Comparison of ENCODE assay signal across 1 cellular context in the genomic region with DNA sequence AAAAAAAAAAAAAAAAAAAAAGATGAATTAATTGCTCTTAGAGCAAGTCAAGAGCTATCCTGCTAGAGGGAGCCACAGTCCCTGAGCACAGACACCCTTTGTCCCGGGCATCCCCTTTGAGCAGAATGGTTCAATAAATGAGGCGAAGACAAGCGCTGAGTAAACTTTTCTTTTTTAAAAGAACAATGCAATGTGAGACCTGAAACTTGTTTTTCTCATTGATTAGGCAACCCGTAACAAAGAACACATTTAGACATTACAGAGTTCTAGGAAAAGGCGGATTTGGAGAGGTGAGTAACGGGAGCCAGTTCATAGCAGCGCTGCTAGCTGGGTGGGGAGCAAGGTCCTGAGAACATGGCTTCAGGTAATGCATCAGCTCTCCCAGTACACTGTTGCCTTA.
TF ChIP-seq lines count a peak whose summit lies in the region.

No MANE protein-coding gene starts in this region.

TF ChIP-seq in HepG2, 621 proteins besides CTCF, POLR2A, EP300 and RAD21 (continued from another document):
- TF ChIP-seq, protein P1, sequence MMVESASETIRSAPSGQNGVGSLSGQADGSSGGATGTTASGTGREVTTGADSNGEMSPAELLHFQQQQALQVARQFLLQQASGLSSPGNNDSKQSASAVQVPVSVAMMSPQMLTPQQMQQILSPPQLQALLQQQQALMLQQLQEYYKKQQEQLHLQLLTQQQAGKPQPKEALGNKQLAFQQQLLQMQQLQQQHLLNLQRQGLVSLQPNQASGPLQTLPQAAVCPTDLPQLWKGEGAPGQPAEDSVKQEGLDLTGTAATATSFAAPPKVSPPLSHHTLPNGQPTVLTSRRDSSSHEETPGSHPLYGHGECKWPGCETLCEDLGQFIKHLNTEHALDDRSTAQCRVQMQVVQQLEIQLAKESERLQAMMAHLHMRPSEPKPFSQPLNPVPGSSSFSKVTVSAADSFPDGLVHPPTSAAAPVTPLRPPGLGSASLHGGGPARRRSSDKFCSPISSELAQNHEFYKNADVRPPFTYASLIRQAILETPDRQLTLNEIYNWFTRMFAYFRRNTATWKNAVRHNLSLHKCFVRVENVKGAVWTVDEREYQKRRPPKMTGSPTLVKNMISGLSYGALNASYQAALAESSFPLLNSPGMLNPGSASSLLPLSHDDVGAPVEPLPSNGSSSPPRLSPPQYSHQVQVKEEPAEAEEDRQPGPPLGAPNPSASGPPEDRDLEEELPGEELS (CRISPR knock-in tag; IDR thresholded peaks at IDR 0.05), result peak; percentile 38
- TF ChIP-seq, protein P2, sequence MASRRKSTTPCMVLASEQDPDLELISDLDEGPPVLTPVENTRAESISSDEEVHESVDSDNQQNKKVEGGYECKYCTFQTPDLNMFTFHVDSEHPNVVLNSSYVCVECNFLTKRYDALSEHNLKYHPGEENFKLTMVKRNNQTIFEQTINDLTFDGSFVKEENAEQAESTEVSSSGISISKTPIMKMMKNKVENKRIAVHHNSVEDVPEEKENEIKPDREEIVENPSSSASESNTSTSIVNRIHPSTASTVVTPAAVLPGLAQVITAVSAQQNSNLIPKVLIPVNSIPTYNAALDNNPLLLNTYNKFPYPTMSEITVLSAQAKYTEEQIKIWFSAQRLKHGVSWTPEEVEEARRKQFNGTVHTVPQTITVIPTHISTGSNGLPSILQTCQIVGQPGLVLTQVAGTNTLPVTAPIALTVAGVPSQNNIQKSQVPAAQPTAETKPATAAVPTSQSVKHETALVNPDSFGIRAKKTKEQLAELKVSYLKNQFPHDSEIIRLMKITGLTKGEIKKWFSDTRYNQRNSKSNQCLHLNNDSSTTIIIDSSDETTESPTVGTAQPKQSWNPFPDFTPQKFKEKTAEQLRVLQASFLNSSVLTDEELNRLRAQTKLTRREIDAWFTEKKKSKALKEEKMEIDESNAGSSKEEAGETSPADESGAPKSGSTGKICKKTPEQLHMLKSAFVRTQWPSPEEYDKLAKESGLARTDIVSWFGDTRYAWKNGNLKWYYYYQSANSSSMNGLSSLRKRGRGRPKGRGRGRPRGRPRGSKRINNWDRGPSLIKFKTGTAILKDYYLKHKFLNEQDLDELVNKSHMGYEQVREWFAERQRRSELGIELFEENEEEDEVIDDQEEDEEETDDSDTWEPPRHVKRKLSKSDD (CRISPR knock-in tag; IDR thresholded peaks at IDR 0.05; ENCODE audit: low read depth), result no peak
- peak; percentile 75 for TF ChIP-seq GATAD2A (CRISPR knock-in tag; IDR thresholded peaks at IDR 0.05)
- TF ChIP-seq, protein P3, sequence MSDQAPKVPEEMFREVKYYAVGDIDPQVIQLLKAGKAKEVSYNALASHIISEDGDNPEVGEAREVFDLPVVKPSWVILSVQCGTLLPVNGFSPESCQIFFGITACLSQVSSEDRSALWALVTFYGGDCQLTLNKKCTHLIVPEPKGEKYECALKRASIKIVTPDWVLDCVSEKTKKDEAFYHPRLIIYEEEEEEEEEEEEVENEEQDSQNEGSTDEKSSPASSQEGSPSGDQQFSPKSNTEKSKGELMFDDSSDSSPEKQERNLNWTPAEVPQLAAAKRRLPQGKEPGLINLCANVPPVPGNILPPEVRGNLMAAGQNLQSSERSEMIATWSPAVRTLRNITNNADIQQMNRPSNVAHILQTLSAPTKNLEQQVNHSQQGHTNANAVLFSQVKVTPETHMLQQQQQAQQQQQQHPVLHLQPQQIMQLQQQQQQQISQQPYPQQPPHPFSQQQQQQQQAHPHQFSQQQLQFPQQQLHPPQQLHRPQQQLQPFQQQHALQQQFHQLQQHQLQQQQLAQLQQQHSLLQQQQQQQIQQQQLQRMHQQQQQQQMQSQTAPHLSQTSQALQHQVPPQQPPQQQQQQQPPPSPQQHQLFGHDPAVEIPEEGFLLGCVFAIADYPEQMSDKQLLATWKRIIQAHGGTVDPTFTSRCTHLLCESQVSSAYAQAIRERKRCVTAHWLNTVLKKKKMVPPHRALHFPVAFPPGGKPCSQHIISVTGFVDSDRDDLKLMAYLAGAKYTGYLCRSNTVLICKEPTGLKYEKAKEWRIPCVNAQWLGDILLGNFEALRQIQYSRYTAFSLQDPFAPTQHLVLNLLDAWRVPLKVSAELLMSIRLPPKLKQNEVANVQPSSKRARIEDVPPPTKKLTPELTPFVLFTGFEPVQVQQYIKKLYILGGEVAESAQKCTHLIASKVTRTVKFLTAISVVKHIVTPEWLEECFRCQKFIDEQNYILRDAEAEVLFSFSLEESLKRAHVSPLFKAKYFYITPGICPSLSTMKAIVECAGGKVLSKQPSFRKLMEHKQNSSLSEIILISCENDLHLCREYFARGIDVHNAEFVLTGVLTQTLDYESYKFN (CRISPR knock-in tag; conservative IDR thresholded peaks at IDR 0.05), result peak; percentile 16; the same call in 1 of the 2 replicates
- TF ChIP-seq RFXAP (CRISPR knock-in tag; IDR thresholded peaks at IDR 0.05; ENCODE audit: borderline replicate concordance), result no peak
- no peak for TF ChIP-seq CAMTA2 (CRISPR knock-in tag; IDR thresholded peaks at IDR 0.05; ENCODE audit: borderline replicate concordance)
- TF ChIP-seq SOX5 (CRISPR knock-in tag; IDR thresholded peaks at IDR 0.05; ENCODE audit: borderline replicate concordance), result peak; percentile 98
- peak; percentile 35 for TF ChIP-seq XRCC5 (optimal IDR thresholded peaks at IDR 0.05; ENCODE audit: low read length)
- TF ChIP-seq GABPB1 (CRISPR knock-in tag; IDR thresholded peaks at IDR 0.05), result no peak
- TF ChIP-seq CHD4 (IDR thresholded peaks at IDR 0.05; ENCODE audit: borderline replicate concordance, low read length), result no peak
- TF ChIP-seq PPARG (CRISPR knock-in tag; conservative IDR thresholded peaks at IDR 0.05), result peak; percentile 16; the same call in 1 of the 2 replicates
- peak; percentile 27; the same call in 1 of the 2 replicates for TF ChIP-seq HDAC1 (CRISPR knock-in tag; IDR thresholded peaks at IDR 0.05)
- TF ChIP-seq SMC3 (IDR thresholded peaks at IDR 0.05; ENCODE audit: low read length), result peak; percentile 40
- peak; percentile 70 for TF ChIP-seq CEBPG (CRISPR knock-in tag; IDR thresholded peaks at IDR 0.05)
- TF ChIP-seq ZNF235 (CRISPR knock-in tag; IDR thresholded peaks at IDR 0.05; ENCODE audit: borderline replicate concordance), result no peak
- TF ChIP-seq, protein P4, sequence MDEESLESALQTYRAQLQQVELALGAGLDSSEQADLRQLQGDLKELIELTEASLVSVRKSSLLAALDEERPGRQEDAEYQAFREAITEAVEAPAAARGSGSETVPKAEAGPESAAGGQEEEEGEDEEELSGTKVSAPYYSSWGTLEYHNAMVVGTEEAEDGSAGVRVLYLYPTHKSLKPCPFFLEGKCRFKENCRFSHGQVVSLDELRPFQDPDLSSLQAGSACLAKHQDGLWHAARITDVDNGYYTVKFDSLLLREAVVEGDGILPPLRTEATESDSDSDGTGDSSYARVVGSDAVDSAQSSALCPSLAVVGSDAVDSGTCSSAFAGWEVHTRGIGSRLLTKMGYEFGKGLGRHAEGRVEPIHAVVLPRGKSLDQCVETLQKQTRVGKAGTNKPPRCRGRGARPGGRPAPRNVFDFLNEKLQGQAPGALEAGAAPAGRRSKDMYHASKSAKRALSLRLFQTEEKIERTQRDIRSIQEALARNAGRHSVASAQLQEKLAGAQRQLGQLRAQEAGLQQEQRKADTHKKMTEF (CRISPR knock-in tag; IDR thresholded peaks at IDR 0.05), result peak; percentile 54; the same call in 1 of the 2 replicates
- TF ChIP-seq, protein P5, sequence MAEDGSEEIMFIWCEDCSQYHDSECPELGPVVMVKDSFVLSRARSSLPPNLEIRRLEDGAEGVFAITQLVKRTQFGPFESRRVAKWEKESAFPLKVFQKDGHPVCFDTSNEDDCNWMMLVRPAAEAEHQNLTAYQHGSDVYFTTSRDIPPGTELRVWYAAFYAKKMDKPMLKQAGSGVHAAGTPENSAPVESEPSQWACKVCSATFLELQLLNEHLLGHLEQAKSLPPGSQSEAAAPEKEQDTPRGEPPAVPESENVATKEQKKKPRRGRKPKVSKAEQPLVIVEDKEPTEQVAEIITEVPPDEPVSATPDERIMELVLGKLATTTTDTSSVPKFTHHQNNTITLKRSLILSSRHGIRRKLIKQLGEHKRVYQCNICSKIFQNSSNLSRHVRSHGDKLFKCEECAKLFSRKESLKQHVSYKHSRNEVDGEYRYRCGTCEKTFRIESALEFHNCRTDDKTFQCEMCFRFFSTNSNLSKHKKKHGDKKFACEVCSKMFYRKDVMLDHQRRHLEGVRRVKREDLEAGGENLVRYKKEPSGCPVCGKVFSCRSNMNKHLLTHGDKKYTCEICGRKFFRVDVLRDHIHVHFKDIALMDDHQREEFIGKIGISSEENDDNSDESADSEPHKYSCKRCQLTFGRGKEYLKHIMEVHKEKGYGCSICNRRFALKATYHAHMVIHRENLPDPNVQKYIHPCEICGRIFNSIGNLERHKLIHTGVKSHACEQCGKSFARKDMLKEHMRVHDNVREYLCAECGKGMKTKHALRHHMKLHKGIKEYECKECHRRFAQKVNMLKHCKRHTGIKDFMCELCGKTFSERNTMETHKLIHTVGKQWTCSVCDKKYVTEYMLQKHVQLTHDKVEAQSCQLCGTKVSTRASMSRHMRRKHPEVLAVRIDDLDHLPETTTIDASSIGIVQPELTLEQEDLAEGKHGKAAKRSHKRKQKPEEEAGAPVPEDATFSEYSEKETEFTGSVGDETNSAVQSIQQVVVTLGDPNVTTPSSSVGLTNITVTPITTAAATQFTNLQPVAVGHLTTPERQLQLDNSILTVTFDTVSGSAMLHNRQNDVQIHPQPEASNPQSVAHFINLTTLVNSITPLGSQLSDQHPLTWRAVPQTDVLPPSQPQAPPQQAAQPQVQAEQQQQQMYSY (CRISPR knock-in tag; IDR thresholded peaks at IDR 0.05), result peak; percentile 42; the same call in 1 of the 2 replicates
- TF ChIP-seq RARA (CRISPR knock-in tag; IDR thresholded peaks at IDR 0.05), result peak; percentile 35; the same call in 1 of the 2 replicates
- TF ChIP-seq NCOA2 (CRISPR knock-in tag; IDR thresholded peaks at IDR 0.05), result peak; percentile 48; the same call in 1 of the 2 replicates
- peak; percentile 96 for TF ChIP-seq SOX13 (IDR thresholded peaks at IDR 0.05)
- peak in 1 of 2 experiments; percentile 99; a peak in 2 of 4 replicates for TF ChIP-seq SOX13 (CRISPR knock-in tag; conservative IDR thresholded peaks at IDR 0.05 in 1 of 2, IDR thresholded peaks at IDR 0.05 in 1 of 2)
- TF ChIP-seq LCORL (IDR thresholded peaks at IDR 0.05), result no peak
- 0 out of 2 replicates have a peak, but pooled peaks have one; percentile 5 for TF ChIP-seq LCORL (CRISPR knock-in tag; IDR thresholded peaks at IDR 0.05)
- peak; percentile 59; the same call in 1 of the 2 replicates for TF ChIP-seq NCOR1 (IDR thresholded peaks at IDR 0.05; ENCODE audit: borderline replicate concordance, low read length)
- TF ChIP-seq, protein P6, sequence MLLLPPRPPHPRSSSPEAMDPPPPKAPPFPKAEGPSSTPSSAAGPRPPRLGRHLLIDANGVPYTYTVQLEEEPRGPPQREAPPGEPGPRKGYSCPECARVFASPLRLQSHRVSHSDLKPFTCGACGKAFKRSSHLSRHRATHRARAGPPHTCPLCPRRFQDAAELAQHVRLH (CRISPR knock-in tag; IDR thresholded peaks at IDR 0.05; ENCODE audit: borderline replicate concordance, low read depth), result 0 out of 2 replicates have a peak, but pooled peaks have one; percentile 19
- TF ChIP-seq KLF11 (CRISPR knock-in tag; IDR thresholded peaks at IDR 0.05), result 0 out of 2 replicates have a peak, but pooled peaks have one; percentile 15
- TF ChIP-seq, protein P7, sequence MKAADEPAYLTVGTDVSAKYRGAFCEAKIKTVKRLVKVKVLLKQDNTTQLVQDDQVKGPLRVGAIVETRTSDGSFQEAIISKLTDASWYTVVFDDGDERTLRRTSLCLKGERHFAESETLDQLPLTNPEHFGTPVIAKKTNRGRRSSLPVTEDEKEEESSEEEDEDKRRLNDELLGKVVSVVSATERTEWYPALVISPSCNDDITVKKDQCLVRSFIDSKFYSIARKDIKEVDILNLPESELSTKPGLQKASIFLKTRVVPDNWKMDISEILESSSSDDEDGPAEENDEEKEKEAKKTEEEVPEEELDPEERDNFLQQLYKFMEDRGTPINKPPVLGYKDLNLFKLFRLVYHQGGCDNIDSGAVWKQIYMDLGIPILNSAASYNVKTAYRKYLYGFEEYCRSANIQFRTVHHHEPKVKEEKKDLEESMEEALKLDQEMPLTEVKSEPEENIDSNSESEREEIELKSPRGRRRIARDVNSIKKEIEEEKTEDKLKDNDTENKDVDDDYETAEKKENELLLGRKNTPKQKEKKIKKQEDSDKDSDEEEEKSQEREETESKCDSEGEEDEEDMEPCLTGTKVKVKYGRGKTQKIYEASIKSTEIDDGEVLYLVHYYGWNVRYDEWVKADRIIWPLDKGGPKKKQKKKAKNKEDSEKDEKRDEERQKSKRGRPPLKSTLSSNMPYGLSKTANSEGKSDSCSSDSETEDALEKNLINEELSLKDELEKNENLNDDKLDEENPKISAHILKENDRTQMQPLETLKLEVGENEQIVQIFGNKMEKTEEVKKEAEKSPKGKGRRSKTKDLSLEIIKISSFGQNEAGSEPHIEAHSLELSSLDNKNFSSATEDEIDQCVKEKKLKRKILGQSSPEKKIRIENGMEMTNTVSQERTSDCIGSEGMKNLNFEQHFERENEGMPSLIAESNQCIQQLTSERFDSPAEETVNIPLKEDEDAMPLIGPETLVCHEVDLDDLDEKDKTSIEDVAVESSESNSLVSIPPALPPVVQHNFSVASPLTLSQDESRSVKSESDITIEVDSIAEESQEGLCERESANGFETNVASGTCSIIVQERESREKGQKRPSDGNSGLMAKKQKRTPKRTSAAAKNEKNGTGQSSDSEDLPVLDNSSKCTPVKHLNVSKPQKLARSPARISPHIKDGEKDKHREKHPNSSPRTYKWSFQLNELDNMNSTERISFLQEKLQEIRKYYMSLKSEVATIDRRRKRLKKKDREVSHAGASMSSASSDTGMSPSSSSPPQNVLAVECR (CRISPR knock-in tag; IDR thresholded peaks at IDR 0.05; ENCODE audit: borderline replicate concordance), result no peak
- TF ChIP-seq, protein P8, sequence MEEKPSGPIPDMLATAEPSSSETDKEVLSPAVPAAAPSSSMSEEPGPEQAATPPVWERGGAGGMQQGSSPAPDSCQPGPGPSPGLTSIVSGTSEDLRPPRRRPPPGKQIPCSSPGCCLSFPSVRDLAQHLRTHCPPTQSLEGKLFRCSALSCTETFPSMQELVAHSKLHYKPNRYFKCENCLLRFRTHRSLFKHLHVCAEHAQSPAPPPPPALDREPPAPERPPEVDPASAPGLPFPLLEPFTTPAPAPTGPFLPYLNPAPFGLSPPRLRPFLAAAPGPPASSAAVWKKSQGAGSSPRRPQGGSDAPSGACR (CRISPR knock-in tag; IDR thresholded peaks at IDR 0.05), result no peak
- TF ChIP-seq ZNF670 (CRISPR knock-in tag; IDR thresholded peaks at IDR 0.05; ENCODE audit: borderline replicate concordance), result 0 out of 2 replicates have a peak, but pooled peaks have one; percentile 42
